ENCODE assay signal across 12 cellular contexts in genomic region chr3:124560406-124561215, GRCh38.
"Had no signal": no experiment of that assay in that cellular context is flagged by ENCODE, and none has a peak within 500 bp of the region (broad histone marks: within the 10 kb centered on the region; RNA-seq: fewer than 3 reads in every experiment).

No MANE protein-coding gene starts in this region.

- H3K27me3 Mint-ChIP-seq: progenitor cell of endocrine pancreas had no signal

- DNase-seq: activated gamma-delta T cell had no signal

- H3K36me3 ChIP-seq: upper lobe of right lung had no signal

- H3K27ac ChIP-seq: upper lobe of right lung had no signal

- H3K36me3 Mint-ChIP-seq: activated naive CD8-positive, alpha-beta T cell; natural killer cell had no signal

- H3K9me3 ChIP-seq: heart right ventricle, upper lobe of right lung had no signal

- H3K27ac Mint-ChIP-seq: activated CD4-positive, alpha-beta T cell treated with anti-CD3 and anti-CD28 coated beads, Interleukin-2, amount 10 ng/mL, durations not matched to agents 7 days and 5 days; activated naive CD8-positive, alpha-beta T cell; activated T-cell treated with anti-CD3 and anti-CD28 coated beads, Interleukin-2, amount 50 U/mL, for 72 hours; effector memory CD8-positive, alpha-beta T cell; natural killer cell; progenitor cell of endocrine pancreas; stimulated activated naive CD8-positive, alpha-beta T cell treated with anti-CD3 and anti-CD28 coated beads, Interleukin-15, Interleukin-2, amounts not matched to agents 100 ng/mL and 50 ng/mL, for 24 hours; T-helper 2 cell treated with Interferon-gamma antibody and Interleukin-4, amounts not matched to agents 5 μg/mL and 100 μg/mL, for 36 hours had no signal

- H3K4me1 Mint-ChIP-seq: activated CD4-positive, alpha-beta T cell treated with anti-CD3 and anti-CD28 coated beads, Interleukin-2, amount 10 ng/mL, durations not matched to agents 7 days and 5 days had no signal

- H3K27me3 ChIP-seq: upper lobe of right lung had no signal

- H3K9me3 Mint-ChIP-seq: activated CD4-positive, alpha-beta T cell treated with anti-CD3 and anti-CD28 coated beads, Interleukin-2, amount 10 ng/mL, durations not matched to agents 7 days and 5 days; activated T-cell treated with anti-CD3 and anti-CD28 coated beads, Interleukin-2, amount 50 U/mL, for 72 hours; effector memory CD8-positive, alpha-beta T cell; natural killer cell; stimulated activated naive CD8-positive, alpha-beta T cell treated with anti-CD3 and anti-CD28 coated beads, Interleukin-15, Interleukin-2, amounts not matched to agents 100 ng/mL and 50 ng/mL, for 24 hours; T-helper 2 cell treated with Interferon-gamma antibody and Interleukin-4, amounts not matched to agents 5 μg/mL and 100 μg/mL, for 36 hours had no signal

- H3K4me3 Mint-ChIP-seq: activated CD4-positive, alpha-beta T cell treated with anti-CD3 and anti-CD28 coated beads, Interleukin-2, amount 10 ng/mL, durations not matched to agents 7 days and 5 days; activated naive CD8-positive, alpha-beta T cell; activated T-cell treated with anti-CD3 and anti-CD28 coated beads, Interleukin-2, amount 50 U/mL, for 72 hours; effector memory CD8-positive, alpha-beta T cell; natural killer cell; stimulated activated naive CD8-positive, alpha-beta T cell treated with anti-CD3 and anti-CD28 coated beads, Interleukin-15, Interleukin-2, amounts not matched to agents 100 ng/mL and 50 ng/mL, for 24 hours; T-helper 2 cell treated with Interferon-gamma antibody and Interleukin-4, amounts not matched to agents 5 μg/mL and 100 μg/mL, for 36 hours had no signal

- H3K4me3 ChIP-seq: heart right ventricle, lung, upper lobe of right lung had no signal
